In genomic region chr2:207423886-207424285, GRCh38 we compare ENCODE assay signal across 10 cellular contexts.
DNase-seq lines count a peak whose midpoint lies in the region; ATAC-seq and TF ChIP-seq lines count a peak whose summit lies in the region.
"Had no signal": no experiment of that assay in that cellular context is flagged by ENCODE, and none has a peak within 500 bp of the region (broad histone marks: within the 10 kb centered on the region; RNA-seq: fewer than 3 reads in every experiment).

No MANE protein-coding gene starts in this region.

- no peaks in the 10 kb centered on the region for H3K9me3 Mint-ChIP-seq in CD4-positive, alpha-beta T cell
- peaks cover 7% of the 10 kb centered on the region for H3K9me3 Mint-ChIP-seq in mesothelial cell of epicardium

- no peaks in the 10 kb centered on the region for H3K4me1 Mint-ChIP-seq in CD4-positive, alpha-beta T cell (ENCODE audit: low read depth)
- no peaks in the 10 kb centered on the region for H3K4me1 Mint-ChIP-seq in mesothelial cell of epicardium

- no peak for TF ChIP-seq CTCF in CD4-positive, alpha-beta T cell (IDR thresholded peaks at IDR 0.05)
- no peak for TF ChIP-seq CTCF in mesothelial cell of epicardium (IDR thresholded peaks at IDR 0.05; ENCODE audit: unreplicated experiment)

- H3K27me3 ChIP-seq in CD4-positive, alpha-beta T cell (ENCODE audit: control insufficient read depth, insufficient read depth, low read length), result no peaks in the 10 kb centered on the region

- no peak overlapping the region for H3K27ac Mint-ChIP-seq in CD4-positive, alpha-beta T cell
- no peak overlapping the region for H3K27ac Mint-ChIP-seq in mesothelial cell of epicardium
- H3K27ac Mint-ChIP-seq: brain had no signal

- peak; percentile 90 for ATAC-seq in HG03095 (IDR thresholded peaks at IDR 0.05; ENCODE audit: unreplicated experiment)
- ATAC-seq in CD4-positive, alpha-beta T cell (ENCODE audit: poor library complexity), result no peak

- DNase-seq in stimulated activated CD4-positive, alpha-beta T cell treated with anti-CD3 and anti-CD28 coated beads, Interleukin-15, amount 100 ng/mL, for 24 hours, result peak; percentile 44
- no peak for DNase-seq in stimulated activated CD4-positive, alpha-beta T cell treated with anti-CD3 and anti-CD28 coated beads, Interleukin-12 subunit alpha, Interleukin-12 subunit beta, amount 100 ng/mL, for 4 hours
- DNase-seq in SKM-1 (lab: John Stamatoyannopoulos, UW; ENCODE audit: unreplicated experiment) (peak; percentile 88), iris pigment epithelial cell (ENCODE audit: low read depth) (peak; percentile 100), SW 1271 (lab: John Stamatoyannopoulos, UW) (no peak), mesothelial cell of epicardium (ENCODE audit: low spot score in 2 of 2, unreplicated experiment in 2 of 2) (no peak)
- DNase-seq in CD4-positive, alpha-beta T cell, result no peak

- no peaks in the 10 kb centered on the region for H3K36me3 Mint-ChIP-seq in CD4-positive, alpha-beta T cell (ENCODE audit: low read depth)
- H3K36me3 Mint-ChIP-seq in mesothelial cell of epicardium, result no peaks in the 10 kb centered on the region
- H3K36me3 Mint-ChIP-seq: brain had no signal

- intact Hi-C loops in CD4-positive, alpha-beta T cell (cut with DNase I, micrococcal nuclease), result no loop called here

- CTCF ChIA-PET in CD4-positive, alpha-beta T cell (lab: Charles Lee), result interaction anchor here (0.7 to 1.6 kb wide), 2 partner anchors 12 to 483 kb away, joined by 3 to 4 read pairs; no protein-coding TSS in a partner anchor

- H3K9me3 ChIP-seq in CD4-positive, alpha-beta T cell (ENCODE audit: control insufficient read depth, low read length), result no peaks in the 10 kb centered on the region
- H3K9me3 ChIP-seq: thoracic aorta had no signal

- POLR2A ChIA-PET in CD4-positive, alpha-beta T cell (lab: Charles Lee), result interaction anchor here (0.6 kb wide), 1 partner anchor 83 kb away, joined by 3 read pairs; no protein-coding TSS in a partner anchor

- H3K4me3 Mint-ChIP-seq in CD4-positive, alpha-beta T cell, result no peak overlapping the region
- no peak overlapping the region for H3K4me3 Mint-ChIP-seq in mesothelial cell of epicardium
- H3K4me3 Mint-ChIP-seq: brain had no signal

- H3K27ac ChIP-seq in CD4-positive, alpha-beta T cell (ENCODE audit: low read depth, low read length), result no peak overlapping the region
- H3K27ac ChIP-seq: thoracic aorta had no signal

- no peaks in the 10 kb centered on the region for H3K27me3 Mint-ChIP-seq in CD4-positive, alpha-beta T cell
- peaks cover 4% of the 10 kb centered on the region for H3K27me3 Mint-ChIP-seq in mesothelial cell of epicardium (ENCODE audit: low read depth)
- H3K27me3 Mint-ChIP-seq: brain had no signal

Comparison
In these comparisons a context has a peak if more than half of its experiments do, and no peak if none do; other contexts are left out.
1. DNase-seq: peak in stimulated activated CD4-positive, alpha-beta T cell treated with anti-CD3 and anti-CD28 coated beads, Interleukin-15, amount 100 ng/mL, for 24 hours (single experiment), SKM-1 (single experiment) and iris pigment epithelial cell (single experiment); none in stimulated activated CD4-positive, alpha-beta T cell treated with anti-CD3 and anti-CD28 coated beads, Interleukin-12 subunit alpha, Interleukin-12 subunit beta, amount 100 ng/mL, for 4 hours (single experiment), CD4-positive, alpha-beta T cell (0 of 10), SW 1271 (0 of 2) and mesothelial cell of epicardium (0 of 2).